In genomic region chr18:74092922-74093321, GRCh38 we compare ENCODE assay signal across 7 cellular contexts.
"Had no signal": no experiment of that assay in that cellular context is flagged by ENCODE, and none has a peak within 500 bp of the region (broad histone marks: within the 10 kb centered on the region; RNA-seq: fewer than 3 reads in every experiment).

No MANE protein-coding gene starts in this region.

- H2AFZ ChIP-seq: GM23338 had no signal

- H3K27ac ChIP-seq: HL-60 had no signal

- H3K36me3 ChIP-seq: HAP-1 had no signal

- H3K4me2 ChIP-seq: GM23338 had no signal

- DNase-seq: H7, HFFc6, KBM-7 had no signal

- ATAC-seq: GM23338, HCT116 had no signal

- H3K4me1 ChIP-seq: HAP-1 had no signal

- H3K9me3 ChIP-seq: HAP-1 had no signal

- H3K4me3 ChIP-seq: GM23338, HAP-1 had no signal
